Comparison of ENCODE assay signal across 2 cellular contexts in the genomic region with DNA sequence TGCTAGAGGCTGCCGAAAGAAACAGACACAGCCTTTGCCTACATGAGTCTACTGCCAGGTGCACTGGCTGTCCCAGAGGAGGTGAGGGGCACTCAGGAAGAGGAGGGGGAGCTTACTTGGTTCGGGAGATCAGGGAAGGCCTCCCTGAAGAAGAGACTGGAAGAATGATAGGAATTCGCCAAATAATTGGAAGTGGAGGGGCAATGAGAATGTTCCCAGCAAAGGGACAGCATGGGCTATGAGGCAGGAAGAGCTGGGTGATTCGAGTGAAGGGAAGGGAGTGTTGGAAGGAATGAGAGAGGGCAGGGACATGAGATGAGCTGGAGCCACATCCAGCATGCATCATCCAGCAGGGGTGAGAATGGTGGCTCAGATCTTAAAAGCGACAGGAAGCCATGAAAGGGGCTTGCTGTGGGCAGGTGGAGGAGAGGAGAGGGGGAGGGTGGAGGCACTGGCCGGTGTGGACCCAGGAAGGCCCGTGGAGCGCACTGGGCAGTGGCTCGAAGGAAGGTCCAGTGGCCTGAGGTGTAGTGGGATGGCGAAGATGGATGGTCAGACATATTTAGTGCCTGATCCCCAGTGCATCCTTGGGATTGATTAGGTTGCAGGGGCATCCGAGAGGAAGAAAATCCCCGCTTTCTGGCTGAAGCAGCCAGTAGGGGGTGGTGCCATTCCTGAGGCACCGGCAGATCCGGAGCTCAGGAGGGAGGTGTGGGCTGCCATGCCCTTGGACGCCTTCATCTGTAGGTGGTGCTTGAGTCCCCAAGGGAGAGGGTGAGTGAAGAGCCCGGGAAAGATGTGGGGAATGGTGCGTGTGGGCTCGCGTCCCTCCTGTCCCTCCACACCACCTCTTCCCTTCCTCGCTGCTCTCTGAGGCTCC.
TF ChIP-seq lines count a peak whose summit lies in the region.

No MANE protein-coding gene starts in this region.

TF ChIP-seq in HepG2, 621 proteins besides CTCF, POLR2A, EP300 and RAD21:
- TF ChIP-seq STAG1 (CRISPR knock-in tag; IDR thresholded peaks at IDR 0.05), result 0 out of 2 replicates have a peak, but pooled peaks have one; percentile 16
- TF ChIP-seq ZBTB20 (CRISPR knock-in tag; IDR thresholded peaks at IDR 0.05; ENCODE audit: borderline replicate concordance, low read depth), result no peak
- TF ChIP-seq ZNF124 (CRISPR knock-in tag; IDR thresholded peaks at IDR 0.05), result no peak
- TF ChIP-seq HOXA7 (CRISPR knock-in tag; IDR thresholded peaks at IDR 0.05), result no peak

TF ChIP-seq in SK-N-SH, 30 proteins besides CTCF, POLR2A, EP300 and RAD21:
- no peak for TF ChIP-seq SIN3A (IDR thresholded peaks at IDR 0.05; ENCODE audit: borderline replicate concordance, low read depth, low read length)
- TF ChIP-seq, protein P1, sequence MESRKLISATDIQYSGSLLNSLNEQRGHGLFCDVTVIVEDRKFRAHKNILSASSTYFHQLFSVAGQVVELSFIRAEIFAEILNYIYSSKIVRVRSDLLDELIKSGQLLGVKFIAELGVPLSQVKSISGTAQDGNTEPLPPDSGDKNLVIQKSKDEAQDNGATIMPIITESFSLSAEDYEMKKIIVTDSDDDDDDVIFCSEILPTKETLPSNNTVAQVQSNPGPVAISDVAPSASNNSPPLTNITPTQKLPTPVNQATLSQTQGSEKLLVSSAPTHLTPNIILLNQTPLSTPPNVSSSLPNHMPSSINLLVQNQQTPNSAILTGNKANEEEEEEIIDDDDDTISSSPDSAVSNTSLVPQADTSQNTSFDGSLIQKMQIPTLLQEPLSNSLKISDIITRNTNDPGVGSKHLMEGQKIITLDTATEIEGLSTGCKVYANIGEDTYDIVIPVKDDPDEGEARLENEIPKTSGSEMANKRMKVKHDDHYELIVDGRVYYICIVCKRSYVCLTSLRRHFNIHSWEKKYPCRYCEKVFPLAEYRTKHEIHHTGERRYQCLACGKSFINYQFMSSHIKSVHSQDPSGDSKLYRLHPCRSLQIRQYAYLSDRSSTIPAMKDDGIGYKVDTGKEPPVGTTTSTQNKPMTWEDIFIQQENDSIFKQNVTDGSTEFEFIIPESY (IDR thresholded peaks at IDR 0.05; ENCODE audit: borderline replicate concordance, low read depth), result no peak
- TF ChIP-seq, protein P2, sequence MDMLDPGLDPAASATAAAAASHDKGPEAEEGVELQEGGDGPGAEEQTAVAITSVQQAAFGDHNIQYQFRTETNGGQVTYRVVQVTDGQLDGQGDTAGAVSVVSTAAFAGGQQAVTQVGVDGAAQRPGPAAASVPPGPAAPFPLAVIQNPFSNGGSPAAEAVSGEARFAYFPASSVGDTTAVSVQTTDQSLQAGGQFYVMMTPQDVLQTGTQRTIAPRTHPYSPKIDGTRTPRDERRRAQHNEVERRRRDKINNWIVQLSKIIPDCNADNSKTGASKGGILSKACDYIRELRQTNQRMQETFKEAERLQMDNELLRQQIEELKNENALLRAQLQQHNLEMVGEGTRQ (IDR thresholded peaks at IDR 0.05; ENCODE audit: borderline replicate concordance, low read depth, low read length), result no peak
- no peak for TF ChIP-seq NRF1 (IDR thresholded peaks at IDR 0.05; ENCODE audit: low read depth, low read length)
- no peak for TF ChIP-seq TCF12 (IDR thresholded peaks at IDR 0.05)
TF ChIP-seq in SK-N-SH: peak in this region for 0.
